ENCODE assay signal across 14 cellular contexts in genomic region chr17:1495265-1495664, GRCh38. TPM values are rescaled to one million over a fixed set of nuclear protein-coding genes. Genes with fewer than 3 reads are reported as not detected.
DNase-seq lines count a peak whose midpoint lies in the region; ATAC-seq, FAIRE-seq and TF ChIP-seq lines count a peak whose summit lies in the region.
"Had no signal": no experiment of that assay in that cellular context is flagged by ENCODE, and none has a peak within 500 bp of the region (broad histone marks: within the 10 kb centered on the region; RNA-seq: fewer than 3 reads in every experiment).

No MANE protein-coding gene starts in this region.

- no peaks in the 10 kb centered on the region for H3K9me2 ChIP-seq in MM.1S (replicated peaks; ENCODE audit: insufficient read depth, low read length)

- TF ChIP-seq CTCF in astrocyte (IDR thresholded peaks at IDR 0.05; ENCODE audit: insufficient read depth, low read depth, low read length): no peak
- TF ChIP-seq CTCF in retinal pigment epithelial cell (conservative IDR thresholded peaks at IDR 0.05; ENCODE audit: low read depth, low read length): no peak
- no peak for TF ChIP-seq CTCF in MM.1S (IDR thresholded peaks at IDR 0.05; ENCODE audit: low read length)

- intact Hi-C loops in left cardiac atrium (cut with DNase I): no loop called here

- peak; percentile 76 for DNase-seq in AG20443 (ENCODE audit: low spot score)
- peak; percentile 23 for DNase-seq in astrocyte (ENCODE audit: low read depth)
- DNase-seq in left cardiac atrium: peak; percentile 63
- peak; percentile 81 for DNase-seq in retinal pigment epithelial cell (ENCODE audit: low read depth)
- DNase-seq in MM.1S: no peak
- DNase-seq in RPMI8226: no peak
- no peak for DNase-seq in middle frontal gyrus (ENCODE audit: extremely low spot score, low spot score)
- DNase-seq: endodermal cell, NCI-H1048, NCI-H510A treated with DMSO at 0.1 percent for 48 hours, SHP77 treated with DMSO at 0.1 percent for 48 hours had no signal

- FAIRE-seq in astrocyte (lab: Jason Lieb, UNC): no peak
- FAIRE-seq: urothelium cell line had no signal

- no peaks in the 10 kb centered on the region for H3K27me3 ChIP-seq in astrocyte (ENCODE audit: insufficient read depth, low read length)
- no peaks in the 10 kb centered on the region for H3K27me3 ChIP-seq in MM.1S (replicated peaks; ENCODE audit: insufficient read depth, low read length)

- H3K79me2 ChIP-seq in astrocyte (ENCODE audit: insufficient read depth, low read length) (peaks cover 9% of the 10 kb centered on the region), MM.1S (ENCODE audit: low read length) (0 out of 2 replicates have a peak, but pooled peaks cover 3% of the 10 kb centered on the region)

- H3F3A ChIP-seq in MM.1S (ENCODE audit: insufficient read depth, low read length): no peaks in the 10 kb centered on the region

- H3K27me3 Mint-ChIP-seq in astrocyte (ENCODE audit: low read depth, unreplicated experiment): no peaks in the 10 kb centered on the region

- H3K9ac ChIP-seq in astrocyte (ENCODE audit: low read length) (no peak overlapping the region), MM.1S (ENCODE audit: low read length) (no peak overlapping the region)

- no peak overlapping the region for H3K27ac ChIP-seq in astrocyte (ENCODE audit: low read depth, low read length)
- no peak overlapping the region for H3K27ac ChIP-seq in MM.1S (ENCODE audit: low read length)
- H3K27ac ChIP-seq: VCaP had no signal

- peaks cover 4% of the 10 kb centered on the region for H3K36me3 Mint-ChIP-seq in astrocyte (ENCODE audit: low read depth, unreplicated experiment)

- peaks cover 10% of the 10 kb centered on the region for H3K4me1 Mint-ChIP-seq in astrocyte (ENCODE audit: low read depth, unreplicated experiment)

- H2AFZ ChIP-seq in astrocyte (ENCODE audit: low read depth, low read length) (no peak overlapping the region), MM.1S (ENCODE audit: low read length) (no peak overlapping the region)

- H3K9me3 ChIP-seq in astrocyte (ENCODE audit: insufficient read depth, low read depth, low read length) (no peaks in the 10 kb centered on the region), MM.1S (replicated peaks; ENCODE audit: insufficient read depth, low read length) (no peaks in the 10 kb centered on the region)

- ATAC-seq in left cardiac atrium (peak; percentile 20 to 60), HG03039 (IDR thresholded peaks at IDR 0.05; ENCODE audit: unreplicated experiment) (no peak)

- H3K27ac Mint-ChIP-seq in astrocyte (ENCODE audit: unreplicated experiment): no peak overlapping the region
- H3K27ac Mint-ChIP-seq: endodermal cell had no signal

- no peak overlapping the region for H3K4me3 Mint-ChIP-seq in astrocyte (ENCODE audit: unreplicated experiment)
- H3K4me3 Mint-ChIP-seq: endodermal cell had no signal

- H3K36me3 ChIP-seq in astrocyte (ENCODE audit: insufficient read depth, low read length): no peaks in the 10 kb centered on the region
- no peaks in the 10 kb centered on the region for H3K36me3 ChIP-seq in MM.1S (replicated peaks; ENCODE audit: insufficient read depth, low read length)

- no peak overlapping the region for H3K4me3 ChIP-seq in astrocyte (ENCODE audit: insufficient read depth, low read depth, low read length)
- no peak overlapping the region for H3K4me3 ChIP-seq in retinal pigment epithelial cell (ENCODE audit: low read length)
- H3K4me3 ChIP-seq in MM.1S (ENCODE audit: low read length): no peak overlapping the region

- H3K4me2 ChIP-seq in astrocyte (ENCODE audit: low read length): no peak overlapping the region
- H3K4me2 ChIP-seq in MM.1S (ENCODE audit: low read depth, low read length): no peak overlapping the region

- H3K4me1 ChIP-seq in astrocyte (ENCODE audit: insufficient read depth, low read length): peaks cover 6% of the 10 kb centered on the region
- H3K4me1 ChIP-seq in MM.1S (ENCODE audit: low read length): 0 out of 2 replicates have a peak, but pooled peaks cover 3% of the 10 kb centered on the region

- H3K9me3 Mint-ChIP-seq in astrocyte (ENCODE audit: unreplicated experiment): no peaks in the 10 kb centered on the region
- H3K9me3 Mint-ChIP-seq: endodermal cell had no signal

- H4K20me1 ChIP-seq in astrocyte (ENCODE audit: insufficient read depth, low read length): peaks cover 2% of the 10 kb centered on the region
- no peaks in the 10 kb centered on the region for H4K20me1 ChIP-seq in MM.1S (ENCODE audit: insufficient read depth, low read length)

RNA-seq across cellular contexts. Expression of gene MYO1C, which starts 2.8 kb away (rescaled TPM):
- total RNA-seq in astrocyte: 132 and 134 TPM in 2 replicates
- total RNA-seq in left cardiac atrium: 100 to 1,000 TPM; 175 to 184 TPM

RNA-seq across cellular contexts. Expression of gene INPP5K, which starts 21.1 kb away (rescaled TPM):
- total RNA-seq in astrocyte: 26.4 and 26.7 TPM in 2 replicates
- total RNA-seq in left cardiac atrium: 10 to 100 TPM; 29.7 to 30.1 TPM

RNA-seq across cellular contexts. Expression of gene CRK, which starts 39.2 kb away (rescaled TPM):
- 81.1 and 83.5 TPM in 2 replicates for total RNA-seq in astrocyte
- total RNA-seq in left cardiac atrium: 10 to 100 TPM; 37.0 to 44.4 TPM

Comparison
In these comparisons a context has a peak if more than half of its experiments do, and no peak if none do; other contexts are left out.
1. DNase-seq: peak in AG20443 (single experiment), astrocyte (single experiment), left cardiac atrium (single experiment) and retinal pigment epithelial cell (single experiment); none in MM.1S (single experiment), RPMI8226 (single experiment) and middle frontal gyrus (single experiment).